ENCODE assay signal across 14 cellular contexts in genomic region chr1:205442051-205442721, GRCh38. TPM values are rescaled to one million over a fixed set of nuclear protein-coding genes. Genes with fewer than 3 reads are reported as not detected.
DNase-seq lines count a peak whose midpoint lies in the region; ATAC-seq and TF ChIP-seq lines count a peak whose summit lies in the region.
"Had no signal": no experiment of that assay in that cellular context is flagged by ENCODE, and none has a peak within 500 bp of the region (broad histone marks: within the 10 kb centered on the region; RNA-seq: fewer than 3 reads in every experiment).

No MANE protein-coding gene starts in this region.

- no peaks in the 10 kb centered on the region for H3K9me3 ChIP-seq in A673 (ENCODE audit: low read depth, low read length, poor library complexity, severe bottlenecking)
- no peaks in the 10 kb centered on the region for H3K9me3 ChIP-seq in H9 (ENCODE audit: control insufficient read depth, low read depth, low read length)
- H3K9me3 ChIP-seq: thoracic aorta had no signal

- H3K27ac ChIP-seq in A673 (ENCODE audit: low read depth, low read length, poor library complexity, severe bottlenecking) (peak overlapping the region; percentile 58), H9 (ENCODE audit: insufficient read length, low read depth, low read length) (no peak overlapping the region)
- H3K27ac ChIP-seq: HL-60, thoracic aorta had no signal

- ATAC-seq in activated T-helper 17 cell treated with anti-CD3 and anti-CD28 coated beads, Interleukin-2, amount 50 U/mL, for 72 hours (replicated peaks), result no peak
- no peak for ATAC-seq in esophagus mucosa
- no peak for ATAC-seq in HG02642 (IDR thresholded peaks at IDR 0.05; ENCODE audit: poor library complexity, unreplicated experiment)
- ATAC-seq: SK-N-SH treated with all-trans-retinoic acid at 6 μM for 48 hours had no signal

- no peak for TF ChIP-seq CTCF in A673 (conservative IDR thresholded peaks at IDR 0.05; ENCODE audit: low read depth, low read length)
- TF ChIP-seq CTCF in H9 (conservative IDR thresholded peaks at IDR 0.05), result no peak

- H3K56ac ChIP-seq in H9 (ENCODE audit: insufficient read length, low read depth, low read length), result no peak overlapping the region

- no peaks in the 10 kb centered on the region for H3K79me1 ChIP-seq in H9 (ENCODE audit: insufficient read depth, low read depth, low read length, poor library complexity, severe bottlenecking)

- H3K23ac ChIP-seq in H9 (ENCODE audit: insufficient read length, low read depth, low read length), result no peak overlapping the region

- no peak overlapping the region for H3K9ac ChIP-seq in H9 (ENCODE audit: extremely low read depth, insufficient read length, low read length)

- H3K9me3 Mint-ChIP-seq in H9, result no peaks in the 10 kb centered on the region
- H3K9me3 Mint-ChIP-seq in activated T-helper 17 cell treated with anti-CD3 and anti-CD28 coated beads, Interleukin-2, amount 50 U/mL, for 72 hours, result no peaks in the 10 kb centered on the region

- peaks cover 13% of the 10 kb centered on the region for H3K27me3 Mint-ChIP-seq in H9 (ENCODE audit: low read depth)
- no peaks in the 10 kb centered on the region for H3K27me3 Mint-ChIP-seq in activated T-helper 17 cell treated with anti-CD3 and anti-CD28 coated beads, Interleukin-2, amount 50 U/mL, for 72 hours

- no peak overlapping the region for H4K91ac ChIP-seq in H9 (ENCODE audit: insufficient read length, low read depth, low read length)

- no peaks in the 10 kb centered on the region for H3K23me2 ChIP-seq in H9 (ENCODE audit: insufficient read length, low read depth, low read length, poor library complexity, severe bottlenecking)

- no peak overlapping the region for H2AFZ ChIP-seq in H9 (ENCODE audit: low read length)

- no peak overlapping the region for H2BK20ac ChIP-seq in H9 (ENCODE audit: low read depth, low read length, poor library complexity, severe bottlenecking)

- H3K4me3 Mint-ChIP-seq in H9, result peak overlapping the region; percentile 5 to 15; a peak in 3 of 5 replicates
- H3K4me3 Mint-ChIP-seq in activated T-helper 17 cell treated with anti-CD3 and anti-CD28 coated beads, Interleukin-2, amount 50 U/mL, for 72 hours, result no peak overlapping the region

- no peak overlapping the region for H3K14ac ChIP-seq in H9 (ENCODE audit: insufficient read depth, low read length)

- peak overlapping the region in 2 of 3 experiments; percentile 57 to 92; a peak in 4 of 7 replicates for H3K27ac Mint-ChIP-seq in H9
- peak overlapping the region; percentile 92 for H3K27ac Mint-ChIP-seq in activated T-helper 17 cell treated with anti-CD3 and anti-CD28 coated beads, Interleukin-2, amount 50 U/mL, for 72 hours

- H3K4me1 Mint-ChIP-seq in H9, result peaks cover 79 to 84% of the 10 kb centered on the region in 2 experiments
- peaks cover 13% of the 10 kb centered on the region for H3K4me1 Mint-ChIP-seq in activated T-helper 17 cell treated with anti-CD3 and anti-CD28 coated beads, Interleukin-2, amount 50 U/mL, for 72 hours

- no peak overlapping the region for H2BK5ac ChIP-seq in H9 (ENCODE audit: insufficient read length, low read length)

- H2BK15ac ChIP-seq in H9 (ENCODE audit: low read depth, low read length), result no peak overlapping the region

- no peak overlapping the region for H3T11ph ChIP-seq in H9 (ENCODE audit: low read length)

- H2BK12ac ChIP-seq in H9 (ENCODE audit: insufficient read length, low read depth, low read length), result no peak overlapping the region

- no TSS peak for BruUV-seq in A673 (replicated peaks; lab: Mats Ljungman, UMichigan)

- POLR2A ChIA-PET in A673 (lab: Charles Lee; ENCODE audit: low non-redundant PET), result no interaction called here

- no peak overlapping the region for H4K8ac ChIP-seq in H9 (replicated peaks; ENCODE audit: insufficient read length, low read depth, low read length)

- H3K27me3 ChIP-seq in A673 (replicated peaks; ENCODE audit: insufficient read depth, low read depth, low read length, poor library complexity), result no peaks in the 10 kb centered on the region
- H3K27me3 ChIP-seq in H9 (ENCODE audit: insufficient read depth, low read length), result no peaks in the 10 kb centered on the region

- no peaks in the 10 kb centered on the region for H3K79me2 ChIP-seq in H9 (ENCODE audit: insufficient read depth, low read length)

- intact Hi-C loops in A673 (cut with micrococcal nuclease; ENCODE audit: unreplicated experiment), result no loop called here

- DNase-seq in A673 (ENCODE audit: low spot score), result no peak
- no peak for DNase-seq in H9
- DNase-seq in mesenteric fat pad (ENCODE audit: low spot score), result peak; percentile 77
- DNase-seq in NCI-H2107 treated with DMSO at 0.1 percent for 48 hours (lab: John Stamatoyannopoulos, UW; ENCODE audit: unreplicated experiment), result no peak
- no peak for DNase-seq in SIG-M5 treated with dmso at 0.1 percent for 504 hours (lab: John Stamatoyannopoulos, UW; ENCODE audit: unreplicated experiment)
- DNase-seq: activated CD8-positive, alpha-beta memory T cell treated with anti-CD3 and anti-CD28 coated beads, Interleukin-2, amount 50 U/mL, for 48 hours; NCI-H187 treated with DMSO at 0.1 percent for 48 hours; stimulated activated CD4-positive, alpha-beta T cell treated with anti-CD3 and anti-CD28 coated beads, Interleukin-4, amount 100 ng/mL, for 1 hour had no signal

- H3K36me3 Mint-ChIP-seq in H9 (ENCODE audit: insufficient read depth in 1 of 3, low read depth in 3 of 3), result peaks cover 0 to 21% (median 7%) of the 10 kb centered on the region in 3 experiments; a peak in 5 of 7 replicates
- no peaks in the 10 kb centered on the region for H3K36me3 Mint-ChIP-seq in activated T-helper 17 cell treated with anti-CD3 and anti-CD28 coated beads, Interleukin-2, amount 50 U/mL, for 72 hours (ENCODE audit: low read depth)

- H3K4ac ChIP-seq in H9 (ENCODE audit: low read depth, low read length), result no peak overlapping the region

- H4K20me1 ChIP-seq in H9 (ENCODE audit: control insufficient read depth, insufficient read depth, insufficient read length), result no peaks in the 10 kb centered on the region

- no peak overlapping the region for H3K4me2 ChIP-seq in H9 (ENCODE audit: insufficient read depth, insufficient read length, low read length)

- CTCF ChIA-PET in A673 (lab: Charles Lee), result no interaction called here

- no peak overlapping the region for H3K4me3 ChIP-seq in A673 (ENCODE audit: low read depth, low read length, poor library complexity, severe bottlenecking)
- H3K4me3 ChIP-seq: thoracic aorta had no signal

- H4K5ac ChIP-seq in H9 (ENCODE audit: insufficient read length, low read depth, low read length), result no peak overlapping the region

- no peak overlapping the region for H2BK120ac ChIP-seq in H9 (ENCODE audit: low read depth, low read length, poor library complexity, severe bottlenecking)

- H3K18ac ChIP-seq in H9 (ENCODE audit: insufficient read length, low read depth, low read length), result no peak overlapping the region

- WGBS in H9 (ENCODE audit: extremely low coverage, insufficient read length, low lambda C conversion rate), result no CpG with 5 or more reads among the region's 12 CpGs

- H3K4me1 ChIP-seq in A673 (ENCODE audit: insufficient read depth, low read length, poor library complexity, severe bottlenecking) (peaks cover 86% of the 10 kb centered on the region), H9 (ENCODE audit: insufficient read depth, low read length) (peaks cover 47% of the 10 kb centered on the region)

- no peak overlapping the region for H2AK5ac ChIP-seq in H9 (ENCODE audit: insufficient read length, low read length)

- H3K36me3 ChIP-seq in A673 (ENCODE audit: insufficient read depth, low read length, poor library complexity, severe bottlenecking), result no peaks in the 10 kb centered on the region
- H3K36me3 ChIP-seq: thoracic aorta had no signal

RNA-seq across cellular contexts. Expression of gene BLACAT1, which starts 13.7 kb away (rescaled TPM):
- total RNA-seq in A673 (2021) (0.45 and 2.0 TPM in 2 replicates), H9 (2021) (3.8 and 4.0 TPM in 2 replicates), mesenteric fat pad (not detected), esophagus mucosa (2.1 TPM)
- total RNA-seq in activated T-helper 17 cell treated with anti-CD3 and anti-CD28 coated beads, Interleukin-2, amount 50 U/mL, for 72 hours, result under 1 TPM; 0.61 to 0.95 TPM
- total RNA-seq: thoracic aorta had no signal

RNA-seq across cellular contexts. Expression of gene LEMD1, which starts 20.3 kb away (rescaled TPM):
- total RNA-seq in A673 (2021), result 1.5 and 3.4 TPM in 2 replicates
- 11.8 and 11.9 TPM in 2 replicates for total RNA-seq in H9 (2021)
- total RNA-seq in activated T-helper 17 cell treated with anti-CD3 and anti-CD28 coated beads, Interleukin-2, amount 50 U/mL, for 72 hours, result 1 to 10 TPM in 1 of 2 donors, under 1 TPM in 1; 0.61 to 1.1 TPM
- total RNA-seq in mesenteric fat pad, result not detected
- total RNA-seq in esophagus mucosa, result 6.1 TPM
- total RNA-seq: thoracic aorta had no signal
